20 cellular contexts compared by ENCODE assay signal in genomic region chr7:149325248-149325647, GRCh38.
DNase-seq lines count a peak whose midpoint lies in the region; ATAC-seq, FAIRE-seq and TF ChIP-seq lines count a peak whose summit lies in the region.
"Had no signal": no experiment of that assay in that cellular context is flagged by ENCODE, and none has a peak within 500 bp of the region (broad histone marks: within the 10 kb centered on the region; RNA-seq: fewer than 3 reads in every experiment).

No MANE protein-coding gene starts in this region.

- H3K27me3 ChIP-seq in K562 (ENCODE audit: control insufficient read depth in 2 of 2, insufficient read depth in 2 of 2, low read length in 2 of 2) = no peaks in the 10 kb centered on the region; a peak in 1 of 5 replicates
- H3K27me3 ChIP-seq in PC-3 (ENCODE audit: low read length) = no peaks in the 10 kb centered on the region
- peaks cover 0 to 9% (median 0%) of the 10 kb centered on the region in 3 donors for H3K27me3 ChIP-seq in psoas muscle (ENCODE audit: insufficient read depth in 3 of 3, low read length in 2 of 3)

- FAIRE-seq in G401.6 (lab: Jason Lieb, UNC) (peak; percentile 46), K562 (lab: Jason Lieb, UNC) (no peak)
- FAIRE-seq: D721Med had no signal

- ATAC-seq in K562 (no peak), GM18907 (IDR thresholded peaks at IDR 0.05; ENCODE audit: unreplicated experiment) (no peak), PC-3 (no peak), psoas muscle (no peak)

- no peak for TF ChIP-seq POLR2A in K562 (conservative IDR thresholded peaks at IDR 0.05)

- in situ Hi-C loops in K562 (cut with MboI) = no loop called here

- no peaks in the 10 kb centered on the region for H3K79me2 ChIP-seq in K562 (ENCODE audit: control insufficient read depth, insufficient read depth, low read length)
- no peaks in the 10 kb centered on the region for H3K79me2 ChIP-seq in PC-3 (ENCODE audit: low read length)

- intact Hi-C loops in K562 (cut with micrococcal nuclease) (no loop called here), PC-3 (cut with micrococcal nuclease) (no loop called here), psoas muscle (cut with DNase I) (no loop called here)

- H3K9me3 ChIP-seq in K562 (replicated peaks; ENCODE audit: control insufficient read depth, insufficient read depth, low read depth, low read length) = no peaks in the 10 kb centered on the region
- H3K9me3 ChIP-seq in PC-3 (ENCODE audit: low read length) = peaks cover 8% of the 10 kb centered on the region; the same call in 1 of the 2 replicates
- H3K9me3 ChIP-seq in psoas muscle = no peaks in the 10 kb centered on the region
- H3K9me3 ChIP-seq: BE2C had no signal

- H3K27ac ChIP-seq in K562 (ENCODE audit: extremely low read depth, low read depth, low read length) = no peak overlapping the region
- no peak overlapping the region for H3K27ac ChIP-seq in PC-3 (ENCODE audit: low read length)
- no peak overlapping the region for H3K27ac ChIP-seq in psoas muscle
- H3K27ac ChIP-seq: HL-60 had no signal

- no peak overlapping the region for H3K4me2 ChIP-seq in K562 (ENCODE audit: insufficient read depth, low read length)
- no peak overlapping the region for H3K4me2 ChIP-seq in PC-3 (ENCODE audit: low read length)

- DNase-seq in Kasumi-1 (lab: John Stamatoyannopoulos, UW) (peak; percentile 10 to 33), MV-4-11 (lab: John Stamatoyannopoulos, UW) (peak; percentile 25), K562 (ENCODE audit: extremely low read depth in 1 of 4, low spot score in 3 of 4) (no peak), PC-3 (no peak), psoas muscle (no peak)
- DNase-seq: ACHN; BE2C; C1 segment of cervical spinal cord; Caco-2; CD4-positive, CD25-positive, alpha-beta regulatory T cell; CD8-positive, alpha-beta memory T cell; DMS153; DMS79; GF-D8; GOT3; H7 had no signal

- H3K36me3 ChIP-seq in K562 (ENCODE audit: control insufficient read depth, insufficient read depth, low read length) (no peaks in the 10 kb centered on the region), PC-3 (ENCODE audit: low read depth, low read length) (no peaks in the 10 kb centered on the region), psoas muscle (ENCODE audit: insufficient read depth in 1 of 2, low read depth in 1 of 2) (no peaks in the 10 kb centered on the region)
- H3K36me3 ChIP-seq: BE2C had no signal

- TF ChIP-seq CTCF in K562 (IDR thresholded peaks at IDR 0.05 in 2 of 3, conservative IDR thresholded peaks at IDR 0.05 in 1 of 3; ENCODE audit: insufficient read depth in 2 of 3, low read depth in 1 of 3, low read length in 3 of 3) (no peak), PC-3 (conservative IDR thresholded peaks at IDR 0.05; ENCODE audit: low read depth, low read length) (no peak), psoas muscle (IDR thresholded peaks at IDR 0.05) (no peak)

- H3F3A ChIP-seq in PC-3 (ENCODE audit: low read length, unreplicated experiment) = no peaks in the 10 kb centered on the region

- no peaks in the 10 kb centered on the region for H4K20me1 ChIP-seq in K562 (replicated peaks; ENCODE audit: control insufficient read depth, insufficient read depth, low read length)
- H4K20me1 ChIP-seq in PC-3 (ENCODE audit: low read length) = no peaks in the 10 kb centered on the region

- H2AFZ ChIP-seq in K562 (ENCODE audit: low read depth, low read length) (no peak overlapping the region), PC-3 (ENCODE audit: low read length) (no peak overlapping the region)

- BruUV-seq in K562 (replicated peaks; lab: Mats Ljungman, UMichigan) (no TSS peak), PC-3 (replicated peaks; lab: Mats Ljungman, UMichigan) (no TSS peak)

- no peaks in the 10 kb centered on the region; a peak in 2 of 5 replicates for H3K4me1 ChIP-seq in K562 (replicated peaks in 1 of 2; ENCODE audit: control insufficient read depth in 2 of 2, insufficient read depth in 2 of 2, low read length in 2 of 2)
- no peaks in the 10 kb centered on the region for H3K4me1 ChIP-seq in PC-3 (ENCODE audit: insufficient read depth, low read length)
- no peaks in the 10 kb centered on the region for H3K4me1 ChIP-seq in psoas muscle
- H3K4me1 ChIP-seq: BE2C, Caco-2 had no signal

- WGBS in K562 (ENCODE audit: insufficient coverage, low coverage, missing lambda C conversion rate) = 2% methylated on average over 2 of the region's 2 CpGs
- WGBS in psoas muscle, 3 donors = 56 to 57% (median 56%) methylated on average over 2 of the region's 2 CpGs

- TF ChIP-seq EP300 in K562 (IDR thresholded peaks at IDR 0.05; ENCODE audit: low read length) = no peak

- TF ChIP-seq RAD21 in K562 (CRISPR knock-in tag; conservative IDR thresholded peaks at IDR 0.05 in 1 of 2, IDR thresholded peaks at IDR 0.05 in 1 of 2) = no peak

- no peaks in the 10 kb centered on the region for H3K9me1 ChIP-seq in K562 (ENCODE audit: control insufficient read depth, insufficient read depth, low read length)

- H3K9ac ChIP-seq in K562 (ENCODE audit: insufficient read depth in 1 of 2, low read depth in 2 of 2, low read length in 2 of 2) (no peak overlapping the region), PC-3 (ENCODE audit: low read length) (no peak overlapping the region)

- H3K9me2 ChIP-seq in PC-3 (replicated peaks; ENCODE audit: low read length) = no peaks in the 10 kb centered on the region

- no peak overlapping the region for H3K4me3 ChIP-seq in K562
- H3K4me3 ChIP-seq in PC-3 (ENCODE audit: low read length) = no peak overlapping the region
- no peak overlapping the region for H3K4me3 ChIP-seq in psoas muscle

- CTCF ChIA-PET in K562 (lab: Yijun Ruan, JAX; ENCODE audit: low intra/inter-chr PET ratio) = no interaction called here
- CTCF ChIA-PET in PC-3 (lab: Charles Lee) = no interaction called here

- POLR2A ChIA-PET in K562 (lab: Yijun Ruan, JAX) = no interaction called here
- POLR2A ChIA-PET in PC-3 (lab: Charles Lee; ENCODE audit: unreplicated experiment) = no interaction called here

TF ChIP-seq in K562, 482 proteins besides CTCF, POLR2A, EP300 and RAD21 (continues in another document):
- TF ChIP-seq ZNF584 (CRISPR knock-in tag; IDR thresholded peaks at IDR 0.05; ENCODE audit: low read depth) (no peak), BRF2 (IDR thresholded peaks at IDR 0.05; ENCODE audit: borderline replicate concordance, insufficient read depth, insufficient read length) (no peak), ZFP36 (IDR thresholded peaks at IDR 0.05; ENCODE audit: low read depth, low read length, partially characterized antibody) (peak; percentile 82), NFE2 (IDR thresholded peaks at IDR 0.05; ENCODE audit: low read depth) (no peak), STAT5A (IDR thresholded peaks at IDR 0.05; ENCODE audit: borderline replicate concordance, low read length) (peak; percentile 18; the same call in 1 of the 2 replicates), CBX3 (IDR thresholded peaks at IDR 0.05; ENCODE audit: borderline replicate concordance in 1 of 2, low read length in 2 of 2) (peak in 1 of 2 experiments; percentile 36; a peak in 1 of 3 replicates), NFATC3 (IDR thresholded peaks at IDR 0.05) (no peak), PRDM10 (IDR thresholded peaks at IDR 0.05; ENCODE audit: partially characterized antibody) (no peak), TBP (optimal IDR thresholded peaks at IDR 0.05; ENCODE audit: low read depth, low read length) (no peak), SRF (CRISPR knock-in tag; IDR thresholded peaks at IDR 0.05) (no peak), CBX5 (IDR thresholded peaks at IDR 0.05; ENCODE audit: borderline replicate concordance, low read depth) (0 out of 2 replicates have a peak, but pooled peaks have one; percentile 49), HDAC2 (IDR thresholded peaks at IDR 0.05) (no peak), CREM (IDR thresholded peaks at IDR 0.05; ENCODE audit: low read depth) (no peak), EGR1 (conservative IDR thresholded peaks at IDR 0.05) (no peak)

Comparison
In these comparisons a context has a peak if more than half of its experiments do, and no peak if none do; other contexts are left out.
1. DNase-seq: peak in Kasumi-1 (2 of 2) and MV-4-11 (single experiment); none in K562 (0 of 4), PC-3 (single experiment) and psoas muscle (0 of 2).